Comparison of ENCODE assay signal across 8 cellular contexts in genomic region chr20:62623488-62624324, GRCh38. TPM values are rescaled to one million over a fixed set of nuclear protein-coding genes. Genes with fewer than 3 reads are reported as not detected.
DNase-seq lines count a peak whose midpoint lies in the region; ATAC-seq and TF ChIP-seq lines count a peak whose summit lies in the region.

No MANE protein-coding gene starts in this region.

- peak; percentile 27 for TF ChIP-seq EP300 in ovary (IDR thresholded peaks at IDR 0.05)
- TF ChIP-seq EP300 in tibial nerve (IDR thresholded peaks at IDR 0.05), result peak; percentile 84 to 97

- H3K27me3 ChIP-seq in ovary (no peaks in the 10 kb centered on the region), tibial nerve (peaks cover 0 to 39% of the 10 kb centered on the region in 2 donors)

- peak; percentile 74 for ATAC-seq in GM19397 (IDR thresholded peaks at IDR 0.05; ENCODE audit: unreplicated experiment)
- peak; percentile 89 for ATAC-seq in HG03520 (IDR thresholded peaks at IDR 0.05; ENCODE audit: unreplicated experiment)

- WGBS in ovary, 3 donors, result 3 to 7% (median 4%) methylated on average over 23 of the region's 23 CpGs
- 6 to 10% methylated on average over 14 to 21 of the region's 23 CpGs for WGBS in tibial nerve, 2 donors

- H3K4me3 ChIP-seq in foreskin fibroblast (ENCODE audit: low read depth in 1 of 2, low read length in 2 of 2) (peak overlapping the region in 1 of 2 donors; percentile 7), ovary (no peak overlapping the region), tibial nerve (peak overlapping the region in 2 of 4 donors; percentile 17 to 18)

- intact Hi-C loops in ovary (cut with DNase I), result loop anchor here in 1 of 4 donors (5.0 kb wide), 1 partner anchor 321 kb away; the partner anchor contains the start of gene ADRM1

- TF ChIP-seq CTCF in foreskin fibroblast (IDR thresholded peaks at IDR 0.05; ENCODE audit: low read depth, low read length) (no peak), ovary (IDR thresholded peaks at IDR 0.05) (peak in 1 of 3 donors; percentile 28), tibial nerve (IDR thresholded peaks at IDR 0.05) (peak in 1 of 5 experiments; percentile 28)

- TF ChIP-seq POLR2A in ovary (IDR thresholded peaks at IDR 0.05) (peak; percentile 22), tibial nerve (IDR thresholded peaks at IDR 0.05) (peak; percentile 39 to 69)

- H3K9me3 ChIP-seq in ovary, result no peaks in the 10 kb centered on the region
- no peaks in the 10 kb centered on the region for H3K9me3 ChIP-seq in tibial nerve

- H3K27ac ChIP-seq in ovary (peak overlapping the region; percentile 58 to 91), tibial nerve (peak overlapping the region; percentile 81 to 95 (median 94))

- DNase-seq in COLO668 (lab: John Stamatoyannopoulos, UW; ENCODE audit: unreplicated experiment), result peak; percentile 91
- peak; percentile 97 for DNase-seq in RPMI8226
- peak; percentile 72 for DNase-seq in activated T-helper 9 cell treated with anti-CD3 and anti-CD28 coated beads, Interleukin-2, amount 50 U/mL, for 16 hours (ENCODE audit: low read depth)
- DNase-seq in foreskin fibroblast, result peak; percentile 93 to 97
- peak; percentile 86 to 96 (median 95) for DNase-seq in ovary
- DNase-seq in tibial nerve (ENCODE audit: low spot score in 2 of 2), result peak; percentile 97

- H3K4me1 ChIP-seq in ovary (ENCODE audit: insufficient read depth) (peaks cover 13% of the 10 kb centered on the region), tibial nerve (peaks cover 0 to 55% (median 25%) of the 10 kb centered on the region in 4 donors)

- H3K36me3 ChIP-seq in ovary (no peaks in the 10 kb centered on the region), tibial nerve (no peaks in the 10 kb centered on the region)

RNA-seq across cellular contexts. Expression of gene SLCO4A1, which starts 18.6 kb away (rescaled TPM):
- total RNA-seq in ovary (10 to 100 TPM in 1 of 7 donors, 1 to 10 TPM in 6; 3.3 to 10.9 (median 4.4) TPM), tibial nerve (10 to 100 TPM; 24.3 to 73.7 (median 40.5) TPM)
- polyA plus RNA-seq in ovary, result 1 to 10 TPM; 1.1 to 2.2 TPM
